15 cellular contexts compared by ENCODE assay signal in the genomic region with DNA sequence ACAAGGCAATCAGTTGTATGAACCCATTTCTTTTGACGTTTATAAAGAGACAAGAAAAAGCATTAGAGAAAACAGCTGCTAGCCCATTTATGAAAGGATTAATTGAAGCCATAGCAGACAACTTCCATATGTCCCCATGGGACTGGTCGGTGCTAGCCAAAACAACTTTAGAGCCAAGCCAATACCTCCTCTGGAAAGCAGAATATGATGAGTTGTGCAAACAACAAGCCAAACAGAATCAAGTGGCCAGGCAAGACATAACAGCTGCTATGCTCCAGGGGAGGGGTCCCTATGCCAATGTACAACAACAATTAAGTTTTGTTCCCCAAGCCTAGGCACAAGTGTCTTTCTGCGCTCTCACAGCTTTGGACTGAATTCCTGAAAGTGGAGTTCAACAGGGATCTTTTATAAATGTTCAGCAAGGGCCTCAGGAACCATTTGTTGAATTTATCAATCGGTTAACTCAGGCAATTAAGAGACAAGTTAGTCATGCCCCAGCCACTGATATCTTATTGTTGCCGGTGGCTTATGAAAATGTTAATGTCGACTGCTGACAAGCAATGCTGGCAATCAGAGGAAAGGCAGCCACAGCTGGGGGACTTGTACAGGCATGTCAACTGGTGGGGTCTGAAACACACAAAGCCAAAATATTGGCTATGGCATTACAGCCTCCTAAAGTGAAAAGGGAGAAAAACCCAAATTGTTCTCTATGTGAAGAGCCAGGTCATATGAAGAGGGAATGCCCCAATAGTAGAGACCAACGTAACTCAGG.
DNase-seq lines count a peak whose midpoint lies in the region; TF ChIP-seq lines count a peak whose summit lies in the region.
"Had no signal": no experiment of that assay in that cellular context is flagged by ENCODE, and none has a peak within 500 bp of the region (broad histone marks: within the 10 kb centered on the region; RNA-seq: fewer than 3 reads in every experiment).

No MANE protein-coding gene starts in this region.

- H3K4me3 ChIP-seq in GM12865 (ENCODE audit: low read depth, low read length) (no peak overlapping the region), HEK293 (ENCODE audit: low read depth, low read length) (no peak overlapping the region), left ventricle myocardium inferior (no peak overlapping the region)

- intact Hi-C loops in left ventricle myocardium inferior (cut with micrococcal nuclease): no loop called here

- POLR2A ChIA-PET in HEK293 (lab: Yijun Ruan, JAX): no interaction called here

- H3K27me3 ChIP-seq in left ventricle myocardium inferior (ENCODE audit: low read depth): no peaks in the 10 kb centered on the region

- H3K27ac ChIP-seq in HEK293 (ENCODE audit: extremely low read depth, low read depth, low read length) (no peak overlapping the region), left ventricle myocardium inferior (replicated peaks) (peak overlapping the region; percentile 16)
- H3K27ac ChIP-seq: KMS-11 had no signal

- H3K36me3 ChIP-seq in HEK293 (ENCODE audit: control insufficient read depth in 2 of 2, insufficient read depth in 1 of 2, low read length in 2 of 2): no peaks in the 10 kb centered on the region
- no peaks in the 10 kb centered on the region for H3K36me3 ChIP-seq in left ventricle myocardium inferior

- CTCF ChIA-PET in HEK293 (lab: Yijun Ruan, JAX): no interaction called here

- H3K4me1 ChIP-seq in HEK293 (ENCODE audit: control insufficient read depth, insufficient read depth, low read length) (no peaks in the 10 kb centered on the region), left ventricle myocardium inferior (no peaks in the 10 kb centered on the region)

- TF ChIP-seq CTCF in GM12865 (IDR thresholded peaks at IDR 0.05; ENCODE audit: insufficient read depth, low read depth, low read length, missing control alignments) (no peak), HEK293 (tag by site-specific recombination; IDR thresholded peaks at IDR 0.05) (no peak), left ventricle myocardium inferior (IDR thresholded peaks at IDR 0.05; ENCODE audit: borderline replicate concordance) (no peak)

- H3K9me3 ChIP-seq in HEK293 (ENCODE audit: control insufficient read depth, insufficient read depth, low read depth, low read length) (no peaks in the 10 kb centered on the region), left ventricle myocardium inferior (replicated peaks) (peaks cover 39% of the 10 kb centered on the region)
- H3K9me3 ChIP-seq: SK-N-SH had no signal

- DNase-seq in GM12865 (ENCODE audit: low read depth): peak; percentile 1
- peak; percentile 70 for DNase-seq in NCI-H69 (lab: John Stamatoyannopoulos, UW)
- peak; percentile 27 for DNase-seq in left ventricle myocardium inferior
- DNase-seq in UCSD-AML1 (lab: John Stamatoyannopoulos, UW; ENCODE audit: unreplicated experiment): no peak
- no peak for DNase-seq in NOMO-1 (lab: John Stamatoyannopoulos, UW; ENCODE audit: unreplicated experiment in 2 of 2)
- no peak for DNase-seq in GF-D8 (lab: John Stamatoyannopoulos, UW)
- DNase-seq: Caco-2, H9, NCI-H1092 treated with DMSO at 0.1 percent for 48 hours, NCI-H187 treated with DMSO at 0.1 percent for 48 hours, NCI-H2171 treated with DMSO at 0.1 percent for 48 hours, SK-N-SH, T-cell had no signal

TF ChIP-seq in HEK293, 187 proteins besides CTCF, POLR2A, EP300 and RAD21:
- TF ChIP-seq GFI1B (tag by site-specific recombination; IDR thresholded peaks at IDR 0.05): no peak
- TF ChIP-seq TCF7L2 (IDR thresholded peaks at IDR 0.05; ENCODE audit: borderline replicate concordance, low read depth, low read length): no peak
- no peak for TF ChIP-seq KLF9 (tag by site-specific recombination; IDR thresholded peaks at IDR 0.05; ENCODE audit: low read depth)
- 0 out of 2 replicates have a peak, but pooled peaks have one; percentile 17 for TF ChIP-seq TRIM28 (IDR thresholded peaks at IDR 0.05; ENCODE audit: borderline replicate concordance, low read length)
- TF ChIP-seq ZNF670 (tag by site-specific recombination; IDR thresholded peaks at IDR 0.05; ENCODE audit: low read depth): no peak
- TF ChIP-seq SALL2 (tag by site-specific recombination; IDR thresholded peaks at IDR 0.05; ENCODE audit: borderline replicate concordance): no peak
- no peak for TF ChIP-seq ZNF473 (tag by site-specific recombination; IDR thresholded peaks at IDR 0.05)
- no peak for TF ChIP-seq SP7 (tag by site-specific recombination; IDR thresholded peaks at IDR 0.05)
TF ChIP-seq in HEK293: peak in this region for 1.

Comparison
In these comparisons a context has a peak if more than half of its experiments do, and no peak if none do; other contexts are left out.
1. DNase-seq: peak in GM12865 (single experiment), NCI-H69 (single experiment) and left ventricle myocardium inferior (single experiment); none in UCSD-AML1 (single experiment), NOMO-1 (0 of 2) and GF-D8 (single experiment).